22 cellular contexts compared by ENCODE assay signal in the genomic region with DNA sequence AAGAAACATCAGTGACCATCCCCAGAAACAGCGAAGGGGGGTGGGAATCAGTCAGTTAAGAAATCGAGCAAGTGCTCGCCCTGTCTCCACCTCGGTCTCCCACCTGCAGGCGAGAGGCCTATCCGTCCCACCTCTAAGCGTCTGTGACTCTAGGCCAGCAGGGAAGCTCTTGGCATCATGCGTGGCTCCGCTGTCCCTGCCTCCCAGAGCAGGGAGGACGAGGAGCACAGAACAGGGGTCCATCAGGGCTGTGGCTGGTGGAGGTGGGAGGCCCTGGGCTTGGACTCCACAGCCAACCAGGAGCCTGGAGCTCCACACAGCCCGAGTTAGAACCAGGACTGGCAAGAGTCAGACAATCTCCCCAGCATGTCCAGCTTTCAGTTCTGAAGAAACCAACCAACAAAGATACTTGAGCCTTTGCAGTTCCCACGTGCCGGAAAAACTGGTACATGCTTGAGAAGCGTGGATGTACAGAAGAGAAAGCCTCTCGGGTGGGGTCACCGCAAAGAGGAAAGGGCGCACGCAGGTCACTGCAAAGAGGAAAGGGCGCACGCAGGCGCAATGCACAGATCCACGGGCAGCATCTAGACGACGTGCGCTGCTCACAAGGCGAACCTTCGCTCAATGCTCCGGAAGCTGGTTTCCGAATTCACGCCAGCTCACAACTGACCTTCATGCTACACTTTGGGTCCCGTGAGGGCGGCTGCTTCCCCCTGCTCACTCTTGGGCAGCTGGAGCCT.
"Had no signal": no experiment of that assay in that cellular context is flagged by ENCODE, and none has a peak within 500 bp of the region (broad histone marks: within the 10 kb centered on the region; RNA-seq: fewer than 3 reads in every experiment).

No MANE protein-coding gene starts in this region.

- H3K27ac Mint-ChIP-seq: activated naive CD4-positive, alpha-beta T cell treated with anti-CD3 and anti-CD28 coated beads, Interleukin-2, amount 50 U/mL, for 24 hours; nephron had no signal

- H3K36me3 Mint-ChIP-seq: activated naive CD4-positive, alpha-beta T cell treated with anti-CD3 and anti-CD28 coated beads, Interleukin-2, amount 50 U/mL, for 24 hours; immature natural killer cell; stimulated activated naive B cell treated with anti-CD40 and anti-IgM and Interleukin-4, amounts not matched to agents 10 μg/mL and 1 μg/mL and 100 μg/mL, for 72 hours had no signal

- H3K4me3 ChIP-seq: body of pancreas, cardiac muscle cell, hepatocyte, left ventricle myocardium inferior, sigmoid colon, smooth muscle cell, thoracic aorta had no signal

- H3K4me2 ChIP-seq: hepatocyte, smooth muscle cell had no signal

- H2AFZ ChIP-seq: hepatocyte had no signal

- H3K9me3 ChIP-seq: body of pancreas, left ventricle myocardium inferior, sigmoid colon, thoracic aorta had no signal

- H3K4me3 Mint-ChIP-seq: activated naive CD4-positive, alpha-beta T cell treated with anti-CD3 and anti-CD28 coated beads, Interleukin-2, amount 50 U/mL, for 24 hours; nephron; stimulated activated naive B cell treated with anti-CD40 and anti-IgM and Interleukin-4, amounts not matched to agents 10 μg/mL and 1 μg/mL and 100 μg/mL, for 72 hours had no signal

- H3K27me3 ChIP-seq: body of pancreas, cardiac muscle cell, hepatocyte had no signal

- H3K9me3 Mint-ChIP-seq: activated naive CD4-positive, alpha-beta T cell treated with anti-CD3 and anti-CD28 coated beads, Interleukin-2, amount 50 U/mL, for 24 hours; immature natural killer cell; nephron had no signal

- ATAC-seq: activated CD4-positive, CD25-positive, alpha-beta regulatory T cell treated with anti-CD3 and anti-CD28 coated beads, Interleukin-2, amount 50 U/mL, for 24 hours; body of pancreas; esophagus mucosa; stimulated activated naive B cell treated with anti-CD40 and anti-IgM and Interleukin-4, amounts not matched to agents 10 μg/mL and 1 μg/mL and 100 μg/mL, for 72 hours had no signal

- H3K79me2 ChIP-seq: hepatocyte had no signal

- H3K27ac ChIP-seq: body of pancreas, cardiac muscle cell, hepatocyte, left ventricle myocardium inferior, sigmoid colon, thoracic aorta had no signal

- H3K36me3 ChIP-seq: cardiac muscle cell, left ventricle myocardium inferior, sigmoid colon, thoracic aorta had no signal

- H3K27me3 Mint-ChIP-seq: activated naive CD4-positive, alpha-beta T cell treated with anti-CD3 and anti-CD28 coated beads, Interleukin-2, amount 50 U/mL, for 24 hours; stimulated activated naive B cell treated with anti-CD40 and anti-IgM and Interleukin-4, amounts not matched to agents 10 μg/mL and 1 μg/mL and 100 μg/mL, for 72 hours had no signal

- DNase-seq: activated CD4-positive, alpha-beta T cell treated with anti-CD3 and anti-CD28 coated beads, Interleukin-2, amount 50 U/mL, for 1 hour; activated gamma-delta T cell treated with Interleukin-2 at 50 U/mL for 16 hours; activated T-cell treated with anti-CD3 and anti-CD28 coated beads, Interleukin-2, amount 50 U/mL, for 1 hour; anterior cingulate cortex; body of pancreas; dermis blood vessel endothelial cell; effector memory CD4-positive, alpha-beta T cell; glutamatergic neuron; kidney glomerular epithelial cell; left ventricle myocardium inferior; sigmoid colon; stimulated activated naive B cell treated with anti-CD40 and anti-IgM and Interleukin-4, amounts not matched to agents 10 μg/mL and 1 μg/mL and 100 μg/mL, for 72 hours; SW 1271 had no signal

- H3K4me1 ChIP-seq: body of pancreas, left ventricle myocardium inferior, sigmoid colon had no signal
